9 cellular contexts compared by ENCODE assay signal in genomic region chr16:2296662-2297505, GRCh38. TPM values are rescaled to one million over a fixed set of nuclear protein-coding genes. Genes with fewer than 3 reads are reported as not detected.
DNase-seq lines count a peak whose midpoint lies in the region; ATAC-seq, FAIRE-seq and TF ChIP-seq lines count a peak whose summit lies in the region.
"Had no signal": no experiment of that assay in that cellular context is flagged by ENCODE, and none has a peak within 500 bp of the region (broad histone marks: within the 10 kb centered on the region; RNA-seq: fewer than 3 reads in every experiment).

No MANE protein-coding gene starts in this region.

- H2AFZ ChIP-seq in HCT116 (ENCODE audit: low read depth, low read length, poor library complexity, severe bottlenecking) = no peak overlapping the region
- H2AFZ ChIP-seq in keratinocyte (ENCODE audit: control insufficient read depth, low read length) = no peak overlapping the region

- no peak overlapping the region for H3K4me3 Mint-ChIP-seq in Calu3 (ENCODE audit: low read depth, unreplicated experiment)
- H3K4me3 Mint-ChIP-seq in activated naive CD8-positive, alpha-beta T cell treated with anti-CD3 and anti-CD28 coated beads, Interleukin-2, amount 10 ng/mL, durations not matched to agents 7 days and 5 days = peak overlapping the region; percentile 22
- no peak overlapping the region for H3K4me3 Mint-ChIP-seq in mesothelial cell of epicardium

- dilution Hi-C loops in keratinocyte (cut with MboI; ENCODE audit: extremely low pct_ligation_motif_present, low sequenced_read_pairs) = no loop called here

- ATAC-seq in HCT116 = peak; percentile 90
- ATAC-seq in activated naive CD8-positive, alpha-beta T cell treated with anti-CD3 and anti-CD28 coated beads, Interleukin-2, amount 10 ng/mL, durations not matched to agents 7 days and 5 days (ENCODE audit: low read depth) = peak; percentile 81

- H3K4me1 ChIP-seq in HCT116 (ENCODE audit: control insufficient read depth in 1 of 2, insufficient read depth in 2 of 2, low read length in 2 of 2) = peaks cover 4% of the 10 kb centered on the region in 2 experiments; a peak in 2 of 4 replicates
- no peaks in the 10 kb centered on the region for H3K4me1 ChIP-seq in keratinocyte (ENCODE audit: control insufficient read depth, extremely low read depth, insufficient read depth, low read length)
- H3K4me1 ChIP-seq: SJSA1 had no signal

- H3K9ac ChIP-seq in HCT116 (ENCODE audit: low read length) (no peak overlapping the region), keratinocyte (ENCODE audit: control insufficient read depth, extremely low read depth, insufficient read depth, low read length) (no peak overlapping the region)

- H3K79me2 ChIP-seq in HCT116 (ENCODE audit: insufficient read depth, low read length) (no peaks in the 10 kb centered on the region), keratinocyte (ENCODE audit: control insufficient read depth, insufficient read depth, low read length) (no peaks in the 10 kb centered on the region)

- no peaks in the 10 kb centered on the region for H3K4me1 Mint-ChIP-seq in Calu3 (ENCODE audit: low read depth, unreplicated experiment)
- H3K4me1 Mint-ChIP-seq in activated naive CD8-positive, alpha-beta T cell treated with anti-CD3 and anti-CD28 coated beads, Interleukin-2, amount 10 ng/mL, durations not matched to agents 7 days and 5 days = peaks cover 13% of the 10 kb centered on the region
- no peaks in the 10 kb centered on the region for H3K4me1 Mint-ChIP-seq in mesothelial cell of epicardium

- H4K20me1 ChIP-seq in HCT116 (ENCODE audit: insufficient read depth) (no peaks in the 10 kb centered on the region), keratinocyte (ENCODE audit: control insufficient read depth, extremely low read depth, insufficient read depth, low read length) (no peaks in the 10 kb centered on the region)

- BruUV-seq in Calu3 (replicated peaks; lab: Mats Ljungman, UMichigan) (no TSS peak), HCT116 (replicated peaks; lab: Mats Ljungman, UMichigan) (no TSS peak)

- H3K27me3 ChIP-seq in HCT116 (ENCODE audit: insufficient read depth, low read length) (no peaks in the 10 kb centered on the region), keratinocyte (ENCODE audit: control insufficient read depth, extremely low read depth, insufficient read depth, low read length) (peaks cover 4% of the 10 kb centered on the region)

- CTCF ChIA-PET in Calu3 (lab: Charles Lee) (no interaction called here), HCT116 (lab: Charles Lee) (interaction anchor here (1.0 kb wide), 1 partner anchor 203 kb away, joined by 4 read pairs; no protein-coding TSS in a partner anchor)

- no peak for FAIRE-seq in keratinocyte (lab: Jason Lieb, UNC)

- H3K9me1 ChIP-seq in keratinocyte (ENCODE audit: control insufficient read depth, extremely low read depth, insufficient read depth, low read length) = no peaks in the 10 kb centered on the region

- H3K4me3 ChIP-seq in HCT116 (replicated peaks in 1 of 2; ENCODE audit: low read depth in 1 of 2, low read length in 2 of 2) (no peak overlapping the region), keratinocyte (ENCODE audit: control insufficient read depth in 2 of 3, extremely low read depth in 1 of 3, insufficient read depth in 2 of 3, low read depth in 1 of 3, low read length in 3 of 3) (no peak overlapping the region)
- H3K4me3 ChIP-seq: SJSA1 had no signal

- intact Hi-C loops in Calu3 (cut with micrococcal nuclease; ENCODE audit: unreplicated experiment) = no loop called here
- intact Hi-C loops in HCT116 (cut with micrococcal nuclease) = loop anchor here (10.0 kb wide), 1 partner anchor 128 kb away; the partner anchor contains the start of gene CCNF

- peak; percentile 71 for TF ChIP-seq RAD21 in HCT116 (IDR thresholded peaks at IDR 0.05; ENCODE audit: low read depth)

- peak; percentile 39 for DNase-seq in Calu3
- DNase-seq in HCT116 (ENCODE audit: low read depth, low spot score) = peak; percentile 8
- DNase-seq in activated naive CD8-positive, alpha-beta T cell treated with anti-CD3 and anti-CD28 coated beads, Interleukin-2, amount 10 ng/mL, durations not matched to agents 7 days and 5 days = peak; percentile 51
- DNase-seq in keratinocyte (ENCODE audit: low read depth, low spot score) = no peak
- DNase-seq in SIG-M5 (lab: John Stamatoyannopoulos, UW) = no peak
- no peak for DNase-seq in HK-2 (ENCODE audit: unreplicated experiment)
- no peak for DNase-seq in mesothelial cell of epicardium (ENCODE audit: low spot score in 2 of 2, unreplicated experiment in 2 of 2)
- DNase-seq in KG1 (lab: John Stamatoyannopoulos, UW) = no peak

- TF ChIP-seq CTCF in Calu3 (IDR thresholded peaks at IDR 0.05; ENCODE audit: unreplicated experiment) (peak; percentile 29), HCT116 (IDR thresholded peaks at IDR 0.05 in 2 of 3, conservative IDR thresholded peaks at IDR 0.05 in 1 of 3; ENCODE audit: borderline replicate concordance in 1 of 3, insufficient read depth in 1 of 3, low read depth in 2 of 3, low read length in 2 of 3) (peak; percentile 42 to 61 (median 51); a peak in 5 of 6 replicates), keratinocyte (optimal IDR thresholded peaks at IDR 0.05 in 1 of 3, IDR thresholded peaks at IDR 0.05 in 1 of 3, conservative IDR thresholded peaks at IDR 0.05 in 1 of 3; ENCODE audit: extremely low read depth in 1 of 3, insufficient read depth in 2 of 3, low read length in 3 of 3) (peak; percentile 15 to 71 (median 44)), mesothelial cell of epicardium (IDR thresholded peaks at IDR 0.05; ENCODE audit: unreplicated experiment) (no peak)

- no peak overlapping the region for H3K27ac Mint-ChIP-seq in Calu3 (ENCODE audit: unreplicated experiment)
- H3K27ac Mint-ChIP-seq in activated naive CD8-positive, alpha-beta T cell treated with anti-CD3 and anti-CD28 coated beads, Interleukin-2, amount 10 ng/mL, durations not matched to agents 7 days and 5 days = peak overlapping the region; percentile 79
- H3K27ac Mint-ChIP-seq in mesothelial cell of epicardium = no peak overlapping the region

- no peaks in the 10 kb centered on the region for H3K36me3 Mint-ChIP-seq in Calu3 (ENCODE audit: insufficient read depth, unreplicated experiment)
- no peaks in the 10 kb centered on the region for H3K36me3 Mint-ChIP-seq in activated naive CD8-positive, alpha-beta T cell treated with anti-CD3 and anti-CD28 coated beads, Interleukin-2, amount 10 ng/mL, durations not matched to agents 7 days and 5 days
- H3K36me3 Mint-ChIP-seq in mesothelial cell of epicardium = no peaks in the 10 kb centered on the region

- H3K27me3 Mint-ChIP-seq in Calu3 (ENCODE audit: unreplicated experiment) = no peaks in the 10 kb centered on the region
- no peaks in the 10 kb centered on the region for H3K27me3 Mint-ChIP-seq in activated naive CD8-positive, alpha-beta T cell treated with anti-CD3 and anti-CD28 coated beads, Interleukin-2, amount 10 ng/mL, durations not matched to agents 7 days and 5 days
- peaks cover 9% of the 10 kb centered on the region for H3K27me3 Mint-ChIP-seq in mesothelial cell of epicardium (ENCODE audit: low read depth)

- H3K4me2 ChIP-seq in HCT116 (ENCODE audit: low read length) (no peak overlapping the region), keratinocyte (ENCODE audit: control insufficient read depth, extremely low read depth, insufficient read depth, low read depth, low read length) (no peak overlapping the region)

- H3K9me3 ChIP-seq in HCT116 (ENCODE audit: control insufficient read depth in 1 of 2, insufficient read depth in 1 of 2, low read depth in 1 of 2, low read length in 2 of 2) (no peaks in the 10 kb centered on the region), keratinocyte (ENCODE audit: control insufficient read depth, low read depth, low read length) (no peaks in the 10 kb centered on the region)
- H3K9me3 ChIP-seq: SJSA1 had no signal

- H3K27ac ChIP-seq in HCT116 (ENCODE audit: low read depth, low read length) = no peak overlapping the region
- no peak overlapping the region for H3K27ac ChIP-seq in keratinocyte (ENCODE audit: control insufficient read depth, insufficient read depth, low read length)
- H3K27ac ChIP-seq: SJSA1 had no signal

- H3K36me3 ChIP-seq in HCT116 (ENCODE audit: control insufficient read depth in 1 of 2, insufficient read depth in 2 of 2, low read length in 2 of 2) (no peaks in the 10 kb centered on the region), keratinocyte (ENCODE audit: control insufficient read depth in 2 of 2, extremely low read depth in 1 of 2, insufficient read depth in 2 of 2, low read length in 2 of 2) (no peaks in the 10 kb centered on the region)
- H3K36me3 ChIP-seq: SJSA1 had no signal

- H3K9me2 ChIP-seq in HCT116 (ENCODE audit: insufficient read depth) = no peaks in the 10 kb centered on the region

- POLR2A ChIA-PET in HCT116 (lab: Charles Lee) = no interaction called here
- POLR2A ChIA-PET in activated naive CD8-positive, alpha-beta T cell treated with anti-CD3 and anti-CD28 coated beads, Interleukin-2, amount 10 ng/mL, durations not matched to agents 7 days and 5 days (lab: Charles Lee) = interaction anchor here (0.6 to 1.4 kb wide), 5 partner anchors 26 to 236 kb away, joined by 3 to 5 read pairs (median 3); partner anchors contain the start of genes ECI1 and RNPS1

- RAD21 ChIA-PET in HCT116 (lab: Charles Lee; ENCODE audit: low non-redundant PET in 1 of 2, low total read pairs in 2 of 2, uncharacterized antibody in 2 of 2, unreplicated experiment in 2 of 2) = no interaction called here

- no peak for TF ChIP-seq POLR2A in HCT116 (IDR thresholded peaks at IDR 0.05; ENCODE audit: borderline replicate concordance, extremely low read depth, insufficient read depth, insufficient read length)

- H3K9me3 Mint-ChIP-seq in Calu3 (ENCODE audit: low read depth, unreplicated experiment) (no peaks in the 10 kb centered on the region), mesothelial cell of epicardium (no peaks in the 10 kb centered on the region)
- no peaks in the 10 kb centered on the region for H3K9me3 Mint-ChIP-seq in activated naive CD8-positive, alpha-beta T cell treated with anti-CD3 and anti-CD28 coated beads, Interleukin-2, amount 10 ng/mL, durations not matched to agents 7 days and 5 days

RNA-seq across cellular contexts. Expression of gene RNPS1, which starts 29.0 kb away (rescaled TPM):
- total RNA-seq in Calu3 (2022) = 287 and 301 TPM in 2 replicates
- total RNA-seq in HCT116 (2021; ENCODE audit: unreplicated experiment) = 257 TPM
- polyA plus RNA-seq in HCT116 (2012) = 212 and 228 TPM in 2 replicates
- total RNA-seq in activated naive CD8-positive, alpha-beta T cell treated with anti-CD3 and anti-CD28 coated beads, Interleukin-2, amount 10 ng/mL, durations not matched to agents 7 days and 5 days = 100 to 1,000 TPM; 212 to 220 TPM
- polyA plus RNA-seq in keratinocyte = 79.2 to 226 TPM (median 89.4 TPM) in 3 replicates
- 103 TPM for polyA plus RNA-seq in keratinocyte (2011; ENCODE audit: low read depth)
- 120 and 165 TPM in 2 replicates for polyA plus RNA-seq in keratinocyte (2011; cell fraction: cytosol; rRNA removed)
- 157 and 175 TPM in 2 replicates for polyA plus RNA-seq in keratinocyte (2011; cell fraction: nucleus; rRNA removed)
- polyA plus RNA-seq in keratinocyte (2012; ENCODE audit: low replicate concordance) = 143 and 168 TPM in 2 replicates
- polyA minus RNA-seq in keratinocyte = 86.9 to 133 TPM (median 89.3 TPM) in 3 replicates
- polyA minus RNA-seq in keratinocyte (2011; cell fraction: cytosol; rRNA and poly(A)+ RNA removed) = 122 TPM
- polyA minus RNA-seq in keratinocyte (2011; cell fraction: nucleus; rRNA and poly(A)+ RNA removed) = 45.5 and 56.1 TPM in 2 replicates
- total RNA-seq in mesothelial cell of epicardium = 229 to 243 TPM (median 229 TPM) in 3 replicates

RNA-seq across cellular contexts. Expression of gene ABCA3, which starts 43.6 kb away (rescaled TPM):
- 7.6 and 9.6 TPM in 2 replicates for total RNA-seq in Calu3 (2022)
- 5.4 TPM for total RNA-seq in HCT116 (2021; ENCODE audit: unreplicated experiment)
- 4.7 and 5.6 TPM in 2 replicates for polyA plus RNA-seq in HCT116 (2012)
- total RNA-seq in activated naive CD8-positive, alpha-beta T cell treated with anti-CD3 and anti-CD28 coated beads, Interleukin-2, amount 10 ng/mL, durations not matched to agents 7 days and 5 days = 1 to 10 TPM; 7.8 to 8.3 TPM
- 0.06 to 0.08 TPM (median 0.08 TPM) in 3 replicates for polyA plus RNA-seq in keratinocyte
- polyA plus RNA-seq in keratinocyte (2011; ENCODE audit: low read depth) = 0.35 TPM
- polyA plus RNA-seq in keratinocyte (2011; cell fraction: cytosol; rRNA removed) = 0.06 and 0.10 TPM in 2 replicates
- polyA plus RNA-seq in keratinocyte (2011; cell fraction: nucleus; rRNA removed) = 0.13 and 0.19 TPM in 2 replicates
- polyA plus RNA-seq in keratinocyte (2012; ENCODE audit: low replicate concordance) = 0.03 and 0.35 TPM in 2 replicates
- 0.06 to 0.23 TPM (median 0.13 TPM) in 3 replicates for polyA minus RNA-seq in keratinocyte
- not detected for polyA minus RNA-seq in keratinocyte (2011; cell fraction: cytosol; rRNA and poly(A)+ RNA removed)
- polyA minus RNA-seq in keratinocyte (2011; cell fraction: nucleus; rRNA and poly(A)+ RNA removed) = 0.21 and 0.93 TPM in 2 replicates
- 3.5 to 3.9 TPM (median 3.6 TPM) in 3 replicates for total RNA-seq in mesothelial cell of epicardium
- total RNA-seq: SJSA1 had no signal

RNA-seq across cellular contexts. Expression of gene ECI1, which starts 45.5 kb away (rescaled TPM):
- total RNA-seq in Calu3 (2022) (85.7 and 87.5 TPM in 2 replicates), HCT116 (2021; ENCODE audit: unreplicated experiment) (140 TPM), mesothelial cell of epicardium (53.3 to 54.8 TPM (median 54.5 TPM) in 3 replicates)
- 146 and 163 TPM in 2 replicates for polyA plus RNA-seq in HCT116 (2012)
- 10 to 100 TPM; 37.4 to 38.0 TPM for total RNA-seq in activated naive CD8-positive, alpha-beta T cell treated with anti-CD3 and anti-CD28 coated beads, Interleukin-2, amount 10 ng/mL, durations not matched to agents 7 days and 5 days
- polyA plus RNA-seq in keratinocyte = 19.7 to 32.0 TPM (median 24.2 TPM) in 3 replicates
- polyA plus RNA-seq in keratinocyte (2011; ENCODE audit: low read depth) = 27.0 TPM
- polyA plus RNA-seq in keratinocyte (2011; cell fraction: cytosol; rRNA removed) = 14.3 and 36.6 TPM in 2 replicates
- 20.6 and 22.0 TPM in 2 replicates for polyA plus RNA-seq in keratinocyte (2011; cell fraction: nucleus; rRNA removed)
- 33.3 and 36.9 TPM in 2 replicates for polyA plus RNA-seq in keratinocyte (2012; ENCODE audit: low replicate concordance)
- 7.7 to 10.4 TPM (median 9.4 TPM) in 3 replicates for polyA minus RNA-seq in keratinocyte
- 36.6 TPM for polyA minus RNA-seq in keratinocyte (2011; cell fraction: cytosol; rRNA and poly(A)+ RNA removed)
- polyA minus RNA-seq in keratinocyte (2011; cell fraction: nucleus; rRNA and poly(A)+ RNA removed) = 10.8 and 10.9 TPM in 2 replicates

Comparison
In these comparisons a context has a peak if more than half of its experiments do, and no peak if none do; other contexts are left out.
1. DNase-seq: peak in Calu3 (single experiment), HCT116 (single experiment) and activated naive CD8-positive, alpha-beta T cell treated with anti-CD3 and anti-CD28 coated beads, Interleukin-2, amount 10 ng/mL, durations not matched to agents 7 days and 5 days (single experiment); none in keratinocyte (single experiment), SIG-M5 (single experiment), HK-2 (single experiment), mesothelial cell of epicardium (0 of 2) and KG1 (single experiment).